In the genomic region with DNA sequence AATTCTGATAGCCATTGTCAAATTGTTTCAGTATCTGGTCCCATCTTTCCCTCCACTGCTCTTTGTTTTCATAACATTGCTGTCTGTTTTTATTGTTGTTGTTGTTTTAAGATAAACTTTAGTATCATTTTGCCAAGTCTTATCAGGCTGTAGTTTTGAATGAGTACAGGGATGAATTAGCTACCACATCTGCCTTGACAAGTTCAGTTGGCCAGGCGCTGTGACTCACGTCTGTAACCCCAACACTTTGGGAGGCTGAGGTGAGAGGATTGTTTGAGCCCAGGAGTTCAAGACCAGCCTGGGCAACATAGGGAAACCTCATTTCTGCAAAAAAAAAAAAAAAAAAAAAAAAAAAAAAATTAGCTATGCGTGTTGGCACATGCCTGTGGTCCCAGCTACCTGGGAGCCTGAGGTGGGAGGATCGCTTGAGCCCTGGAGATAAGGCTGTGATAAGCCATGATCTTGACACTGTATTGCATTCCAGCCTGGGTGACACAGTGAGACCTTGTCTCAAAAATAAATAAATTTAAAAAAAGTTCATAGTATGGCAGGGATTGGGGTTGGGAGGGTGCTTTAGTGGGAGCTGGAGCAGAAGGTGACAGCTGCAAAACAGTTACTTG, we compare ENCODE assay signal across 13 cellular contexts.
"Had no signal": no experiment of that assay in that cellular context is flagged by ENCODE, and none has a peak within 500 bp of the region (broad histone marks: within the 10 kb centered on the region; RNA-seq: fewer than 3 reads in every experiment).

No MANE protein-coding gene starts in this region.

- H3K27me3 ChIP-seq: heart right ventricle had no signal

- DNase-seq: activated CD4-positive, CD25-positive, alpha-beta regulatory T cell; heart right ventricle; occipital lobe; right cardiac atrium; SK-N-SH; small intestine; stimulated activated naive CD4-positive, alpha-beta T cell; substantia nigra had no signal

- H3K36me3 Mint-ChIP-seq: type B pancreatic cell had no signal

- ATAC-seq: heart right ventricle, left lobe of liver had no signal

- H3K4me3 Mint-ChIP-seq: activated naive CD4-positive, alpha-beta T cell treated with anti-CD3 and anti-CD28 coated beads, Interleukin-2, amount 50 U/mL, for 24 hours; nephron had no signal

- H3K4me3 ChIP-seq: heart right ventricle had no signal

- H3K36me3 ChIP-seq: heart right ventricle had no signal

- H3K27ac Mint-ChIP-seq: activated naive CD4-positive, alpha-beta T cell treated with anti-CD3 and anti-CD28 coated beads, Interleukin-2, amount 50 U/mL, for 24 hours; nephron; progenitor cell of endocrine pancreas had no signal

- H3K27me3 Mint-ChIP-seq: activated naive CD4-positive, alpha-beta T cell treated with anti-CD3 and anti-CD28 coated beads, Interleukin-2, amount 50 U/mL, for 24 hours had no signal

- H3K9me3 ChIP-seq: SK-N-SH had no signal

- H3K9me3 Mint-ChIP-seq: activated naive CD4-positive, alpha-beta T cell treated with anti-CD3 and anti-CD28 coated beads, Interleukin-2, amount 50 U/mL, for 24 hours had no signal
